In the genomic region with DNA sequence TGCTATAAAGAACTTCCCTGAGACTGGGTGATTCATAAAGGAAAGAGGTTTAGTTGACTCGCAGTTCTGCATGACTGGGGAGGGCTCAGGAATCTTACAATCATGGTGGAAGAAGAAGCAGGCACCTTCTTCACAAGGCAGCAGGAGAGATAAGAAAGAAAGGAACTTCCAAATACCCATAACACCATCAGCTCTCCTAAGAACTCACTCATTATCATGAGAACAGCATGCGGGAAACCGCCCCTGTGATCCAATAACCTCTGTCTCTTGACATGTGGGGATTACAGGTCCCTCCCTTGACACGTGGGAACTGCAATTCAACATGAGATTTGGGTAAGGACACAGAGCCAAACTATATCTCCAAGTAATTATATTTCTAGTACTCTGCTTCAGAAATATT, we compare ENCODE assay signal across 26 cellular contexts.
"Had no signal": no experiment of that assay in that cellular context is flagged by ENCODE, and none has a peak within 500 bp of the region (broad histone marks: within the 10 kb centered on the region; RNA-seq: fewer than 3 reads in every experiment).

No MANE protein-coding gene starts in this region.

- DNase-seq: activated B cell treated with CpG ODN at 0.5 μM for 24 hours; activated CD4-positive, alpha-beta memory T cell treated with anti-CD3 and anti-CD28 coated beads for 36 hours; activated CD4-positive, alpha-beta T cell treated with anti-CD3 and anti-CD28 coated beads for 36 hours; activated CD4-positive, alpha-beta T cell treated with anti-CD3 and anti-CD28 coated beads, Interleukin-2, amount 10 ng/mL, durations not matched to agents 24 days and 14 days; activated CD8-positive, alpha-beta memory T cell treated with anti-CD3 and anti-CD28 coated beads, Interleukin-2, amount 10 ng/mL, durations not matched to agents 7 days and 5 days; activated CD8-positive, alpha-beta memory T cell treated with anti-CD3 and anti-CD28 coated beads, Interleukin-2, amount 50 U/mL, for 4 hours; activated CD8-positive, alpha-beta T cell treated with anti-CD3 and anti-CD28 coated beads, Interleukin-2, amount 10 ng/mL, durations not matched to agents 7 days and 5 days; activated effector memory CD4-positive, alpha-beta T cell treated with Interleukin-2 at 50 U/mL for 16 hours; activated gamma-delta T cell treated with Interleukin-2 at 50 U/mL for 16 hours; activated naive CD4-positive, alpha-beta T cell treated with anti-CD3 and anti-CD28 coated beads, Interleukin-2, amount 50 U/mL, for 16 hours; activated naive CD4-positive, alpha-beta T cell treated with Interleukin-2 at 50 U/mL for 16 hours; activated T-cell treated with anti-CD3 and anti-CD28 coated beads, Interleukin-2, amount 50 U/mL, for 24 hours; activated T-cell treated with anti-CD3 and anti-CD28 coated beads, Interleukin-2, amount 50 U/mL, for 72 hours; amniotic stem cell; anterior cingulate cortex; caudate nucleus; cortex of kidney; dermis blood vessel endothelial cell; effector CD4-positive, alpha-beta T cell; effector memory CD8-positive, alpha-beta T cell; foreskin fibroblast; head of caudate nucleus; T-helper 1 cell; T-helper 17 cell; T1000; WERI-Rb-1 had no signal

- H3K36me3 ChIP-seq: WERI-Rb-1 had no signal

- H3K27ac ChIP-seq: WERI-Rb-1 had no signal
